Comparison of ENCODE assay signal across 1 cellular context in the genomic region with DNA sequence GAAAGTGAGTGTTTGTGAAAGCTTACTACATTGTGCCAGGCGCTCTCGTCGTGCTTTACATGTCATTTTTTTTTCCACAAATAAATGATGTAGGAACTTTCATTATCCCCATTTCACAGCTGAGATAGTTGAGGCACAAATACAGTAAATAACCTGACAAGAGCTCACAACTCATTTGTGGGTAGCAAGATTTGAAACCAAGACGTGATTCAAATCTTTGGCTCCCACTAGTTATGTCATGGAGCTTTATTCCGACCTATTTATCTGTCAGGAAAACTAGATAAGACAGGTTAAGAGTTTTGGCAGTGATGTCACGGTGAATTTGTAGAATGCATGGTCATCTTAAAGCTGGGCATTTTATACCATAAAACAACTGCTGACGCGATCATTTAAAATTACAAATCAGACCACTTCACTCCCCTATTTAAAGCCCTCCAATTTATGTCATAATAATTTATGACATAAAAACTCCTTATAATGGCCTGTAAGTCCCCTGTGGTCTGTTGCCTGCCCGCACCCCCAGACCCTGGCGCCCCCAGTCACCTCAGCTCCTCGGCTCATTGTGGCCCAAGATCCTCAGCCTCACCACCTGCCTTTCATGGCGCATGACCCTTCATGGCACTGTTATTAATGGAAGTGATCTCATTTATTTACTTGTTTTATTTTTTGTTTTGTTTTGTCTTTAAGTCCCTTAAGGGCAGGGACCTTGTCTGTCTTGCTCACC.
TF ChIP-seq lines count a peak whose summit lies in the region.

No MANE protein-coding gene starts in this region.

TF ChIP-seq in H1, 55 proteins besides CTCF, POLR2A, EP300 and RAD21:
- TF ChIP-seq KDM1A (IDR thresholded peaks at IDR 0.05; ENCODE audit: borderline replicate concordance, low read length) (peak; percentile 79; the same call in 1 of the 2 replicates), ATF2 (IDR thresholded peaks at IDR 0.05; ENCODE audit: low read length) (peak; percentile 28; the same call in 1 of the 2 replicates)
- TF ChIP-seq, protein P1, sequence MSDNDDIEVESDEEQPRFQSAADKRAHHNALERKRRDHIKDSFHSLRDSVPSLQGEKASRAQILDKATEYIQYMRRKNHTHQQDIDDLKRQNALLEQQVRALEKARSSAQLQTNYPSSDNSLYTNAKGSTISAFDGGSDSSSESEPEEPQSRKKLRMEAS (IDR thresholded peaks at IDR 0.05) = no peak
